Comparison of ENCODE assay signal across 7 cellular contexts in genomic region chr16:81493755-81494433, GRCh38. TPM values are rescaled to one million over a fixed set of nuclear protein-coding genes. Genes with fewer than 3 reads are reported as not detected.
DNase-seq lines count a peak whose midpoint lies in the region; ATAC-seq and TF ChIP-seq lines count a peak whose summit lies in the region.

No MANE protein-coding gene starts in this region.

- ATAC-seq in WTC11, result peak; percentile 36

- H3K36me3 Mint-ChIP-seq in WTC11 (no peaks in the 10 kb centered on the region), osteocyte (ENCODE audit: unreplicated experiment) (no peaks in the 10 kb centered on the region)

- no peaks in the 10 kb centered on the region for H3K36me3 ChIP-seq in esophagus muscularis mucosa

- H3K9me3 Mint-ChIP-seq in WTC11 (no peaks in the 10 kb centered on the region), osteocyte (ENCODE audit: unreplicated experiment) (no peaks in the 10 kb centered on the region)

- no peak for TF ChIP-seq CTCF in HFF-Myc (IDR thresholded peaks at IDR 0.05; ENCODE audit: low read depth, low read length, missing control alignments)
- no peak for TF ChIP-seq CTCF in WTC11 (IDR thresholded peaks at IDR 0.05)
- no peak for TF ChIP-seq CTCF in esophagus muscularis mucosa (IDR thresholded peaks at IDR 0.05)
- TF ChIP-seq CTCF in osteocyte (IDR thresholded peaks at IDR 0.05), result no peak

- TF ChIP-seq POLR2A in esophagus muscularis mucosa (IDR thresholded peaks at IDR 0.05; ENCODE audit: low read depth), result no peak

- DNase-seq in HFF-Myc (ENCODE audit: extremely low read depth, low read depth) (peak; percentile 57), WTC11 (ENCODE audit: low spot score) (no peak), esophagus muscularis mucosa (ENCODE audit: extremely low spot score) (no peak), osteocyte (ENCODE audit: extremely low spot score, unreplicated experiment) (no peak), D341Med (ENCODE audit: low spot score) (no peak), NCI-H526 treated with DMSO at 0.1 percent for 48 hours (lab: John Stamatoyannopoulos, UW) (no peak)
- DNase-seq in effector CD8-positive, alpha-beta T cell (lab: John Stamatoyannopoulos, UW), result no peak

- no peak for TF ChIP-seq EP300 in esophagus muscularis mucosa (IDR thresholded peaks at IDR 0.05)

- H3K4me3 ChIP-seq in HFF-Myc (replicated peaks; ENCODE audit: low read depth, low read length) (no peak overlapping the region), esophagus muscularis mucosa (no peak overlapping the region)

- H3K27me3 Mint-ChIP-seq in WTC11 (ENCODE audit: low read depth), result no peaks in the 10 kb centered on the region
- no peaks in the 10 kb centered on the region for H3K27me3 Mint-ChIP-seq in osteocyte (ENCODE audit: unreplicated experiment)

- 78% methylated on average over 20 of the region's 23 CpGs for WGBS in esophagus muscularis mucosa

- H3K4me1 Mint-ChIP-seq in WTC11 (peaks cover 55% of the 10 kb centered on the region), osteocyte (ENCODE audit: unreplicated experiment) (peaks cover 37% of the 10 kb centered on the region)

- H3K27me3 ChIP-seq in esophagus muscularis mucosa, result no peaks in the 10 kb centered on the region

- no peaks in the 10 kb centered on the region for H3K9me3 ChIP-seq in esophagus muscularis mucosa

- POLR2A ChIA-PET in WTC11 (lab: Charles Lee), result no interaction called here

- peak overlapping the region; percentile 88 for H3K27ac Mint-ChIP-seq in WTC11
- peak overlapping the region; percentile 70 for H3K27ac Mint-ChIP-seq in osteocyte (ENCODE audit: unreplicated experiment)

- CTCF ChIA-PET in WTC11 (lab: Charles Lee), result no interaction called here

- H3K27ac ChIP-seq in esophagus muscularis mucosa (replicated peaks in 1 of 4), result peak overlapping the region in 3 of 4 donors; percentile 23 to 57 (median 56)

- intact Hi-C loops in esophagus muscularis mucosa (cut with DNase I), result no loop called here

- no peak overlapping the region for H3K4me3 Mint-ChIP-seq in WTC11
- no peak overlapping the region for H3K4me3 Mint-ChIP-seq in osteocyte (ENCODE audit: unreplicated experiment)

- H3K4me1 ChIP-seq in esophagus muscularis mucosa, result peaks cover 48 to 82% (median 77%) of the 10 kb centered on the region in 4 donors

TF ChIP-seq in WTC11, 78 proteins besides CTCF, POLR2A, EP300 and RAD21:
- no peak for TF ChIP-seq ZNF232 (CRISPR knock-in tag; IDR thresholded peaks at IDR 0.05)

RNA-seq across cellular contexts. Expression of gene CMIP, which starts 49.3 kb away (rescaled TPM):
- total RNA-seq in WTC11 (2021) (57.0 to 63.7 TPM (median 59.6 TPM) in 3 replicates), esophagus muscularis mucosa (10 to 100 TPM; 14.5 to 24.6 (median 21.0) TPM), osteocyte (29.8 and 38.0 TPM in 2 replicates)
